10 cellular contexts compared by ENCODE assay signal in the genomic region with DNA sequence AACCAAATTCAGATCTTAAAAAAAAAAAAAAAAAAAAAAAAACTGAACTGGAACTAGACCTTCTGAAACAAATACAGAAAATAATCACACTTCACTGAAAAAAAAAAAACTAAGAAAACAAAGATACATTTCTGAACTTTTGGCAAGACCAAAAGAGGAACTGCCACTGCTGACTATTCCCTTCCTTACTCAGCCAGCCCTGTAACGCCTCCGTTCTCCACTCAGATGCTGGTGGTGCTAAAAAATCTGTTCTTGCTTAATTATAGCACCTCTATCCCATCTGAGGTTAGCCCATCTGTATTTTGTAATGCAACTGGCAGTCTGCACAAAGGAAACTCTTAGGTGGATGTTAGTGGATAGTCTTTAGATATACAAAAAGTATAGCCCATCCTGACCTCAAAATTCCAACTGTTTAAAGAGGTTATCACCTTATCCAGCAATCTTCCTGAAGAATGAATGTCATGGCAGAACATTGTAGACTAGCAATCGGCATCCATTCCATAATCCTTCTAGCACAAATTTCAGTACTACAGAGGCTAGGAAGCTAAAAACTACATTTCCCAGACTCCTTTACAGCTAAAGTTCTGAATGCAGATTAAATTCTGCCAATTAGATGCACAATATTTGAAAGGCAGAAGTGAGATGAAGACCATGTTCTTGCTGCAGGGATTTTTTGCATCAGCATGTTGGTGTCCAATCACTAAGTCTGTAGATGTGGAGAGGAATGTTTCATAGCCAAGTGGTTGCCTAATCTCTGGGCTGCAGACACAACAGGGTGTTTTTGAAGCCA.
DNase-seq lines count a peak whose midpoint lies in the region; ATAC-seq and TF ChIP-seq lines count a peak whose summit lies in the region.
"Had no signal": no experiment of that assay in that cellular context is flagged by ENCODE, and none has a peak within 500 bp of the region (broad histone marks: within the 10 kb centered on the region; RNA-seq: fewer than 3 reads in every experiment).

No MANE protein-coding gene starts in this region.

- H3K27ac Mint-ChIP-seq in dendritic cell treated with granulocyte-macrophage colony-stimulating factor and Interleukin-4, amounts not matched to agents 40 ng/mL and 50 ng/mL, for 4 days, result peak overlapping the region; percentile 46
- H3K27ac Mint-ChIP-seq in activated naive CD4-positive, alpha-beta T cell treated with anti-CD3 and anti-CD28 coated beads, Interleukin-2, amount 10 ng/mL, durations not matched to agents 7 days and 5 days, result no peak overlapping the region

- DNase-seq in activated gamma-delta T cell treated with Interleukin-2 at 50 U/mL for 16 hours (no peak), HEK293T (ENCODE audit: extremely low spot score) (no peak), DMS153 (lab: John Stamatoyannopoulos, UW) (no peak)
- DNase-seq in activated naive CD4-positive, alpha-beta T cell treated with anti-CD3 and anti-CD28 coated beads, Interleukin-2, amount 10 ng/mL, durations not matched to agents 7 days and 5 days, result no peak
- DNase-seq: activated T-cell treated with anti-CD3 and anti-CD28 coated beads for 4 hours had no signal

- CTCF ChIA-PET in activated naive CD4-positive, alpha-beta T cell treated with anti-CD3 and anti-CD28 coated beads, Interleukin-2, amount 10 ng/mL, durations not matched to agents 7 days and 5 days (lab: Charles Lee), result no interaction called here
- CTCF ChIA-PET in HEK293T (lab: Yijun Ruan, JAX), result no interaction called here

- intact Hi-C loops in dendritic cell treated with granulocyte-macrophage colony-stimulating factor and Interleukin-4, amounts not matched to agents 40 ng/mL and 50 ng/mL, for 4 days (cut with micrococcal nuclease), result no loop called here

- H3K9me3 Mint-ChIP-seq in dendritic cell treated with granulocyte-macrophage colony-stimulating factor and Interleukin-4, amounts not matched to agents 40 ng/mL and 50 ng/mL, for 4 days, result no peaks in the 10 kb centered on the region
- no peaks in the 10 kb centered on the region for H3K9me3 Mint-ChIP-seq in activated naive CD4-positive, alpha-beta T cell treated with anti-CD3 and anti-CD28 coated beads, Interleukin-2, amount 10 ng/mL, durations not matched to agents 7 days and 5 days
- H3K9me3 Mint-ChIP-seq: brain had no signal

- POLR2A ChIA-PET in HEK293T (lab: Yijun Ruan, JAX), result no interaction called here

- no peak overlapping the region for H3K4me3 Mint-ChIP-seq in dendritic cell treated with granulocyte-macrophage colony-stimulating factor and Interleukin-4, amounts not matched to agents 40 ng/mL and 50 ng/mL, for 4 days
- no peak overlapping the region for H3K4me3 Mint-ChIP-seq in activated naive CD4-positive, alpha-beta T cell treated with anti-CD3 and anti-CD28 coated beads, Interleukin-2, amount 10 ng/mL, durations not matched to agents 7 days and 5 days

- ATAC-seq in GM18520 (IDR thresholded peaks at IDR 0.05; ENCODE audit: unreplicated experiment) (peak; percentile 80), GM21723 (IDR thresholded peaks at IDR 0.05; ENCODE audit: unreplicated experiment) (peak; percentile 77), HG03378 (IDR thresholded peaks at IDR 0.05; ENCODE audit: unreplicated experiment) (peak; percentile 62)

- H3K27me3 Mint-ChIP-seq in dendritic cell treated with granulocyte-macrophage colony-stimulating factor and Interleukin-4, amounts not matched to agents 40 ng/mL and 50 ng/mL, for 4 days, result peaks cover 24% of the 10 kb centered on the region
- H3K27me3 Mint-ChIP-seq in activated naive CD4-positive, alpha-beta T cell treated with anti-CD3 and anti-CD28 coated beads, Interleukin-2, amount 10 ng/mL, durations not matched to agents 7 days and 5 days, result no peaks in the 10 kb centered on the region

- H3K36me3 Mint-ChIP-seq in dendritic cell treated with granulocyte-macrophage colony-stimulating factor and Interleukin-4, amounts not matched to agents 40 ng/mL and 50 ng/mL, for 4 days (ENCODE audit: low read depth), result no peaks in the 10 kb centered on the region
- peaks cover 12% of the 10 kb centered on the region for H3K36me3 Mint-ChIP-seq in activated naive CD4-positive, alpha-beta T cell treated with anti-CD3 and anti-CD28 coated beads, Interleukin-2, amount 10 ng/mL, durations not matched to agents 7 days and 5 days

- peaks cover 33% of the 10 kb centered on the region for H3K4me1 Mint-ChIP-seq in dendritic cell treated with granulocyte-macrophage colony-stimulating factor and Interleukin-4, amounts not matched to agents 40 ng/mL and 50 ng/mL, for 4 days (ENCODE audit: low read depth)
- peaks cover 12% of the 10 kb centered on the region for H3K4me1 Mint-ChIP-seq in activated naive CD4-positive, alpha-beta T cell treated with anti-CD3 and anti-CD28 coated beads, Interleukin-2, amount 10 ng/mL, durations not matched to agents 7 days and 5 days

TF ChIP-seq in HEK293T, 16 proteins besides CTCF, POLR2A, EP300 and RAD21:
- TF ChIP-seq L3MBTL2 (conservative IDR thresholded peaks at IDR 0.05), result no peak
- TF ChIP-seq FOXK2 (IDR thresholded peaks at IDR 0.05), result no peak
- TF ChIP-seq ELF4 (IDR thresholded peaks at IDR 0.05), result no peak
- TF ChIP-seq FOXA1 (IDR thresholded peaks at IDR 0.05), result no peak
- no peak for TF ChIP-seq ZNF384 (IDR thresholded peaks at IDR 0.05)
- TF ChIP-seq SUZ12 (IDR thresholded peaks at IDR 0.05), result no peak
- TF ChIP-seq ARNT (IDR thresholded peaks at IDR 0.05), result no peak
- no peak for TF ChIP-seq SP1 (IDR thresholded peaks at IDR 0.05)
- TF ChIP-seq NFRKB (IDR thresholded peaks at IDR 0.05), result no peak
- no peak for TF ChIP-seq LEF1 (IDR thresholded peaks at IDR 0.05; ENCODE audit: borderline replicate concordance)
- no peak for TF ChIP-seq TARDBP (IDR thresholded peaks at IDR 0.05)
- TF ChIP-seq HDGF (IDR thresholded peaks at IDR 0.05; ENCODE audit: borderline replicate concordance), result no peak
- TF ChIP-seq BHLHE40 (IDR thresholded peaks at IDR 0.05; ENCODE audit: borderline replicate concordance), result no peak
- TF ChIP-seq FOXM1 (IDR thresholded peaks at IDR 0.05; ENCODE audit: borderline replicate concordance), result no peak
- TF ChIP-seq, protein P1, sequence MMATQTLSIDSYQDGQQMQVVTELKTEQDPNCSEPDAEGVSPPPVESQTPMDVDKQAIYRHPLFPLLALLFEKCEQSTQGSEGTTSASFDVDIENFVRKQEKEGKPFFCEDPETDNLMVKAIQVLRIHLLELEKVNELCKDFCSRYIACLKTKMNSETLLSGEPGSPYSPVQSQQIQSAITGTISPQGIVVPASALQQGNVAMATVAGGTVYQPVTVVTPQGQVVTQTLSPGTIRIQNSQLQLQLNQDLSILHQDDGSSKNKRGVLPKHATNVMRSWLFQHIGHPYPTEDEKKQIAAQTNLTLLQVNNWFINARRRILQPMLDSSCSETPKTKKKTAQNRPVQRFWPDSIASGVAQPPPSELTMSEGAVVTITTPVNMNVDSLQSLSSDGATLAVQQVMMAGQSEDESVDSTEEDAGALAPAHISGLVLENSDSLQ (IDR thresholded peaks at IDR 0.05), result no peak
- no peak for TF ChIP-seq CTBP1 (IDR thresholded peaks at IDR 0.05; ENCODE audit: borderline replicate concordance)
